In the genomic region with DNA sequence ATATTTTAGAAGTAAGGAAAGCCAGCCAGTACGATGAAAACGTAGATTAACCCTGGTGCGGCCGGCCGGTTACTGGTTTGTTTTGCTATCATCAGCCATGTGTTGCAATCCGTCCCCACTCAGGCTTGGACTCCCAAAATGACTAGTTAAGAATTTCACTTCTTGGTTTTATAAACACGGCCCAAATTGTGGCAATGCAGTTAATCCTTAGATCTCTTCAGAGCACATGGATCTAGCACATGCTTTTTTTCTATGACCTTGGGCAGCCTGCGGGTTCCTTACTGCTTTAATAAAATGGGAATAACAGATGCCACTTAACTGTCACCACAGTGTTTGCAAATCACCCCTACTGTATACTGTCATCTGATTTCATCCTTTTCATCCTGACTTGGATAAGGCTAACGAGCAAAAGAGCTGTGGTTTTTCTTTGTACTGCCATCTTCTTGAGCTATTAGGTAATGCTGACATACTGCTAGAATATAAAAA, we compare ENCODE assay signal across 8 cellular contexts. TPM values are rescaled to one million over a fixed set of nuclear protein-coding genes. Genes with fewer than 3 reads are reported as not detected.
DNase-seq lines count a peak whose midpoint lies in the region; ATAC-seq and TF ChIP-seq lines count a peak whose summit lies in the region.

No MANE protein-coding gene starts in this region.

- ATAC-seq in naive thymus-derived CD4-positive, alpha-beta T cell: no peak

- H3K36me3 Mint-ChIP-seq in H9 (ENCODE audit: insufficient read depth in 1 of 3, low read depth in 3 of 3): peaks cover 4 to 12% (median 9%) of the 10 kb centered on the region in 3 experiments; a peak in 5 of 7 replicates
- peaks cover 3% of the 10 kb centered on the region for H3K36me3 Mint-ChIP-seq in endothelial cell (ENCODE audit: low read depth, unreplicated experiment)
- peaks cover 0 to 30% (median 27%) of the 10 kb centered on the region in 5 donors for H3K36me3 Mint-ChIP-seq in naive thymus-derived CD4-positive, alpha-beta T cell

- H3K4me3 ChIP-seq in BLaER1 treated with 17β-estradiol and CSF1 and Interleukin-3, amounts not matched to agents 10 nM and 100 nM: peak overlapping the region; percentile 71 to 93 (median 78)
- peak overlapping the region; percentile 79 for H3K4me3 ChIP-seq in SJCRH30
- H3K4me3 ChIP-seq in naive thymus-derived CD4-positive, alpha-beta T cell (ENCODE audit: low read length): peak overlapping the region; percentile 75

- H3K79me1 ChIP-seq in H9 (ENCODE audit: insufficient read depth, low read depth, low read length, poor library complexity, severe bottlenecking): no peaks in the 10 kb centered on the region

- H3K4me3 Mint-ChIP-seq in H9 (peak overlapping the region; percentile 79 to 92), endothelial cell (ENCODE audit: unreplicated experiment) (peak overlapping the region; percentile 94)
- H3K4me3 Mint-ChIP-seq in naive thymus-derived CD4-positive, alpha-beta T cell: peak overlapping the region; percentile 94 to 100 (median 98)

- H3K4ac ChIP-seq in H9 (ENCODE audit: low read depth, low read length): no peak overlapping the region

- no peak overlapping the region for H3K14ac ChIP-seq in H9 (ENCODE audit: insufficient read depth, low read length)

- no peak overlapping the region for H4K91ac ChIP-seq in H9 (ENCODE audit: insufficient read length, low read depth, low read length)

- peaks cover 27 to 32% of the 10 kb centered on the region in 2 experiments for H3K4me1 Mint-ChIP-seq in H9
- peaks cover 14% of the 10 kb centered on the region for H3K4me1 Mint-ChIP-seq in endothelial cell (ENCODE audit: unreplicated experiment)
- H3K4me1 Mint-ChIP-seq in naive thymus-derived CD4-positive, alpha-beta T cell: peaks cover 42 to 83% (median 73%) of the 10 kb centered on the region in 7 donors

- no peak overlapping the region for H2BK120ac ChIP-seq in H9 (ENCODE audit: low read depth, low read length, poor library complexity, severe bottlenecking)

- WGBS in H9 (ENCODE audit: extremely low coverage, insufficient read length, low lambda C conversion rate): no CpG with 5 or more reads among the region's 9 CpGs

- CTCF ChIA-PET in naive thymus-derived CD4-positive, alpha-beta T cell (lab: Charles Lee): interaction anchor here (0.7 to 4.4 kb wide), 14 partner anchors 15 to 417 kb away, joined by 3 to 22 read pairs (median 4); a partner anchor contains a TSS

- POLR2A ChIA-PET in naive thymus-derived CD4-positive, alpha-beta T cell (lab: Charles Lee): interaction anchor here (0.6 to 6.4 kb wide), 23 partner anchors 9 to 119 kb away, joined by 3 to 127 read pairs (median 6); a partner anchor contains a TSS

- H2BK5ac ChIP-seq in H9 (ENCODE audit: insufficient read length, low read length): no peak overlapping the region

- peaks cover 0 to 45% (median 39%) of the 10 kb centered on the region in 11 experiments; a peak in 19 of 22 replicates for H3K27me3 ChIP-seq in BLaER1 treated with 17β-estradiol and CSF1 and Interleukin-3, amounts not matched to agents 10 nM and 100 nM
- H3K27me3 ChIP-seq in H9 (ENCODE audit: insufficient read depth, low read length) (no peaks in the 10 kb centered on the region), SJCRH30 (no peaks in the 10 kb centered on the region)
- no peaks in the 10 kb centered on the region for H3K27me3 ChIP-seq in naive thymus-derived CD4-positive, alpha-beta T cell (ENCODE audit: control insufficient read depth in 2 of 2, insufficient read depth in 2 of 2, low read length in 2 of 2)

- no peaks in the 10 kb centered on the region for H3K9me3 ChIP-seq in BLaER1 treated with 17β-estradiol and CSF1 and Interleukin-3, amounts not matched to agents 10 nM and 100 nM (replicated peaks in 1 of 11)
- H3K9me3 ChIP-seq in H9 (ENCODE audit: control insufficient read depth, low read depth, low read length): no peaks in the 10 kb centered on the region
- H3K9me3 ChIP-seq in SJCRH30 (replicated peaks): no peaks in the 10 kb centered on the region
- no peaks in the 10 kb centered on the region for H3K9me3 ChIP-seq in naive thymus-derived CD4-positive, alpha-beta T cell (ENCODE audit: control insufficient read depth in 2 of 3, low read length in 3 of 3)

- no peak overlapping the region for H2BK20ac ChIP-seq in H9 (ENCODE audit: low read depth, low read length, poor library complexity, severe bottlenecking)

- H3K27ac Mint-ChIP-seq in H9 (no peak overlapping the region), endothelial cell (ENCODE audit: unreplicated experiment) (no peak overlapping the region)
- peak overlapping the region; percentile 92 to 99 (median 98) for H3K27ac Mint-ChIP-seq in naive thymus-derived CD4-positive, alpha-beta T cell

- H3K36me3 ChIP-seq in BLaER1 treated with 17β-estradiol and CSF1 and Interleukin-3, amounts not matched to agents 10 nM and 100 nM: no peaks in the 10 kb centered on the region; a peak in 1 of 22 replicates
- no peaks in the 10 kb centered on the region for H3K36me3 ChIP-seq in SJCRH30
- H3K36me3 ChIP-seq in naive thymus-derived CD4-positive, alpha-beta T cell (ENCODE audit: control insufficient read depth in 2 of 3, insufficient read depth in 3 of 3, low read length in 3 of 3): peaks cover 0 to 11% (median 0%) of the 10 kb centered on the region in 3 experiments

- peaks cover 13 to 26% (median 18%) of the 10 kb centered on the region in 10 experiments for H3K4me1 ChIP-seq in BLaER1 treated with 17β-estradiol and CSF1 and Interleukin-3, amounts not matched to agents 10 nM and 100 nM
- H3K4me1 ChIP-seq in H9 (ENCODE audit: insufficient read depth, low read length) (no peaks in the 10 kb centered on the region; the same call in 1 of the 2 replicates), SJCRH30 (peaks cover 15% of the 10 kb centered on the region)
- H3K4me1 ChIP-seq in naive thymus-derived CD4-positive, alpha-beta T cell (ENCODE audit: control insufficient read depth in 2 of 2, insufficient read depth in 2 of 2, low read length in 2 of 2): peaks cover 22 to 64% of the 10 kb centered on the region in 2 donors

- H3K9me3 Mint-ChIP-seq in H9 (peaks cover 0 to 2% of the 10 kb centered on the region in 2 experiments; a peak in 1 of 5 replicates), endothelial cell (ENCODE audit: unreplicated experiment) (no peaks in the 10 kb centered on the region)
- H3K9me3 Mint-ChIP-seq in naive thymus-derived CD4-positive, alpha-beta T cell: peaks cover 0 to 6% (median 0%) of the 10 kb centered on the region in 11 donors

- peaks cover 0 to 58% (median 9%) of the 10 kb centered on the region in 11 experiments; a peak in 10 of 22 replicates for H4K20me1 ChIP-seq in BLaER1 treated with 17β-estradiol and CSF1 and Interleukin-3, amounts not matched to agents 10 nM and 100 nM
- H4K20me1 ChIP-seq in H9 (ENCODE audit: control insufficient read depth, insufficient read depth, insufficient read length): no peaks in the 10 kb centered on the region

- intact Hi-C loops in naive thymus-derived CD4-positive, alpha-beta T cell (cut with micrococcal nuclease): loop anchor here (1.0 to 2.0 kb wide), 4 partner anchors 9 to 98 kb away; no protein-coding TSS in a partner anchor

- peak overlapping the region in 9 of 11 experiments; percentile 76 to 93 (median 85); a peak in 13 of 22 replicates for H3K27ac ChIP-seq in BLaER1 treated with 17β-estradiol and CSF1 and Interleukin-3, amounts not matched to agents 10 nM and 100 nM
- H3K27ac ChIP-seq in H9 (ENCODE audit: insufficient read length, low read depth, low read length): no peak overlapping the region
- H3K27ac ChIP-seq in SJCRH30: no peak overlapping the region
- peak overlapping the region; percentile 99 for H3K27ac ChIP-seq in naive thymus-derived CD4-positive, alpha-beta T cell (ENCODE audit: low read depth, low read length)

- DNase-seq in H9: no peak
- DNase-seq in SJCRH30: peak; percentile 17 to 54
- no peak for DNase-seq in endothelial cell (ENCODE audit: low spot score)
- DNase-seq in naive thymus-derived CD4-positive, alpha-beta T cell: peak in 7 of 9 donors; percentile 27 to 62 (median 45)
- DNase-seq in NCI-H128 (lab: John Stamatoyannopoulos, UW; ENCODE audit: unreplicated experiment): no peak
- DNase-seq in GF-D8 (lab: John Stamatoyannopoulos, UW): no peak
- DNase-seq in stimulated activated CD4-positive, alpha-beta T cell treated with anti-CD3 and anti-CD28 coated beads, Interleukin-4, amount 100 ng/mL, for 24 hours: no peak

- H3K4me2 ChIP-seq in BLaER1 treated with 17β-estradiol and CSF1 and Interleukin-3, amounts not matched to agents 10 nM and 100 nM: peak overlapping the region; percentile 84 to 97 (median 91)
- peak overlapping the region; percentile 97 for H3K4me2 ChIP-seq in H9 (ENCODE audit: insufficient read depth, insufficient read length, low read length)

- H2BK12ac ChIP-seq in H9 (ENCODE audit: insufficient read length, low read depth, low read length): no peak overlapping the region

- no peak overlapping the region for H3K23ac ChIP-seq in H9 (ENCODE audit: insufficient read length, low read depth, low read length)

- H3K18ac ChIP-seq in H9 (ENCODE audit: insufficient read length, low read depth, low read length): no peak overlapping the region

- H3K27me3 Mint-ChIP-seq in H9 (ENCODE audit: low read depth) (peaks cover 25% of the 10 kb centered on the region), endothelial cell (ENCODE audit: unreplicated experiment) (no peaks in the 10 kb centered on the region)
- no peaks in the 10 kb centered on the region for H3K27me3 Mint-ChIP-seq in naive thymus-derived CD4-positive, alpha-beta T cell

- H2AFZ ChIP-seq in H9 (ENCODE audit: low read length): no peak overlapping the region

- TF ChIP-seq CTCF in H9 (conservative IDR thresholded peaks at IDR 0.05) (no peak), endothelial cell (IDR thresholded peaks at IDR 0.05; ENCODE audit: unreplicated experiment) (no peak)

- H2AK5ac ChIP-seq in H9 (ENCODE audit: insufficient read length, low read length): no peak overlapping the region

- no peak overlapping the region for H4K5ac ChIP-seq in H9 (ENCODE audit: insufficient read length, low read depth, low read length)

- no peak overlapping the region for H3T11ph ChIP-seq in H9 (ENCODE audit: low read length)

- no peak overlapping the region for H3K56ac ChIP-seq in H9 (ENCODE audit: insufficient read length, low read depth, low read length)

- H2BK15ac ChIP-seq in H9 (ENCODE audit: low read depth, low read length): no peak overlapping the region

- H3K23me2 ChIP-seq in H9 (ENCODE audit: insufficient read length, low read depth, low read length, poor library complexity, severe bottlenecking): peaks cover 10% of the 10 kb centered on the region

- H3K79me2 ChIP-seq in H9 (ENCODE audit: insufficient read depth, low read length): peaks cover 10% of the 10 kb centered on the region; the same call in 1 of the 2 replicates

- H4K8ac ChIP-seq in H9 (replicated peaks; ENCODE audit: insufficient read length, low read depth, low read length): no peak overlapping the region

- peak overlapping the region in 10 of 11 experiments; percentile 86 to 99 (median 89); a peak in 19 of 22 replicates for H3K9ac ChIP-seq in BLaER1 treated with 17β-estradiol and CSF1 and Interleukin-3, amounts not matched to agents 10 nM and 100 nM
- H3K9ac ChIP-seq in H9 (ENCODE audit: extremely low read depth, insufficient read length, low read length): peak overlapping the region; percentile 88

RNA-seq across cellular contexts. Expression of a gene that starts 1.5 kb away (rescaled TPM):
- total RNA-seq in H9 (2021) (26.6 TPM in 2 replicates), endothelial cell (ENCODE audit: unreplicated experiment) (34.8 TPM)
- total RNA-seq in SJCRH30 (2014; rRNA removed; shearing (Covaris generic)): 22.2 and 22.6 TPM in 2 replicates
- total RNA-seq in naive thymus-derived CD4-positive, alpha-beta T cell: 100 to 1,000 TPM in 2 of 5 experiments, 10 to 100 TPM in 3; 53.0 to 136 (median 95.5) TPM
- 100 to 1,000 TPM in 1 of 2 donors, 10 to 100 TPM in 1; 99.3 to 101 TPM for polyA plus RNA-seq in naive thymus-derived CD4-positive, alpha-beta T cell

Comparison
In these comparisons a context has a peak if more than half of its experiments do, and no peak if none do; other contexts are left out.
1. H3K27ac ChIP-seq: peak in BLaER1 treated with 17β-estradiol and CSF1 and Interleukin-3, amounts not matched to agents 10 nM and 100 nM (9 of 11) and naive thymus-derived CD4-positive, alpha-beta T cell (single experiment); none in H9 (single experiment) and SJCRH30 (single experiment).
2. DNase-seq: peak in SJCRH30 (2 of 2) and naive thymus-derived CD4-positive, alpha-beta T cell (7 of 9); none in H9 (single experiment), endothelial cell (single experiment), NCI-H128 (single experiment), GF-D8 (single experiment) and stimulated activated CD4-positive, alpha-beta T cell treated with anti-CD3 and anti-CD28 coated beads, Interleukin-4, amount 100 ng/mL, for 24 hours (single experiment).
3. H3K27ac Mint-ChIP-seq: peak in naive thymus-derived CD4-positive, alpha-beta T cell (9 of 9); none in H9 (0 of 3) and endothelial cell (single experiment).
4. Peak in every context shown above with its lines, with median percentiles within 50 percentile points of each other: H3K4me3 ChIP-seq and H3K4me3 Mint-ChIP-seq.